13 cellular contexts compared by ENCODE assay signal in genomic region chr22:35892192-35892591, GRCh38.
DNase-seq lines count a peak whose midpoint lies in the region; ATAC-seq and TF ChIP-seq lines count a peak whose summit lies in the region.
"Had no signal": no experiment of that assay in that cellular context is flagged by ENCODE, and none has a peak within 500 bp of the region (broad histone marks: within the 10 kb centered on the region; RNA-seq: fewer than 3 reads in every experiment).

No MANE protein-coding gene starts in this region.

- TF ChIP-seq POLR2A in IMR-90 (IDR thresholded peaks at IDR 0.05; ENCODE audit: low read depth, low read length) (no peak), suprapubic skin (IDR thresholded peaks at IDR 0.05) (no peak)

- H3K56ac ChIP-seq in IMR-90 (ENCODE audit: extremely low read depth, insufficient read depth, low read length), result no peak overlapping the region

- BruUV-seq in IMR-90 (replicated peaks; lab: Mats Ljungman, UMichigan) (no TSS peak), mammary epithelial cell (replicated peaks; lab: Mats Ljungman, UMichigan) (no TSS peak)

- peaks cover 28% of the 10 kb centered on the region for H3K9me1 ChIP-seq in IMR-90 (ENCODE audit: insufficient read depth, low read length)

- H2AFZ ChIP-seq in IMR-90 (replicated peaks; ENCODE audit: low read length, poor library complexity), result no peak overlapping the region
- H2AFZ ChIP-seq in mammary epithelial cell (ENCODE audit: low read depth, low read length), result peak overlapping the region; percentile 9

- CTCF ChIA-PET in IMR-90 (lab: Yijun Ruan, JAX) (interaction anchor here (1.4 kb wide), 1 partner anchor 19 kb away, joined by 4 read pairs; no protein-coding TSS in a partner anchor), mammary epithelial cell (lab: Charles Lee; ENCODE audit: low non-redundant PET) (no interaction called here)

- POLR2A ChIA-PET in IMR-90 (lab: Charles Lee; ENCODE audit: unreplicated experiment), result no interaction called here

- no peak overlapping the region for H3K18ac ChIP-seq in IMR-90 (ENCODE audit: low read depth, low read length)

- dilution Hi-C loops in IMR-90 (cut with HindIII; ENCODE audit: low sequenced_read_pairs, unreplicated experiment) (no loop called here), mammary epithelial cell (cut with HindIII; ENCODE audit: low sequenced_read_pairs) (no loop called here)

- H4K5ac ChIP-seq in IMR-90 (ENCODE audit: low read depth, low read length), result no peak overlapping the region

- no peak overlapping the region for H2BK5ac ChIP-seq in IMR-90 (ENCODE audit: low read depth, low read length, poor library complexity, severe bottlenecking)

- H3K9me3 ChIP-seq in IMR-90 (ENCODE audit: control insufficient read depth, insufficient read depth, low read length) (no peaks in the 10 kb centered on the region), mammary epithelial cell (replicated peaks; ENCODE audit: insufficient read depth, low read length) (no peaks in the 10 kb centered on the region), tibial artery (no peaks in the 10 kb centered on the region), suprapubic skin (no peaks in the 10 kb centered on the region)
- H3K9me3 ChIP-seq: left lung, right lobe of liver had no signal

- peak; percentile 75 for DNase-seq in IMR-90
- peak; percentile 82 for DNase-seq in mammary epithelial cell
- DNase-seq in iris pigment epithelial cell (ENCODE audit: low read depth), result peak; percentile 79
- DNase-seq in tibial artery, result no peak
- no peak for DNase-seq in DMS 273 (lab: John Stamatoyannopoulos, UW; ENCODE audit: unreplicated experiment)
- no peak for DNase-seq in suprapubic skin (ENCODE audit: low spot score in 2 of 2)
- DNase-seq: left lung, NCI-H524, right lobe of liver had no signal

- H3K4me3 ChIP-seq in IMR-90 (ENCODE audit: insufficient read depth, low read depth, low read length) (no peak overlapping the region), mammary epithelial cell (replicated peaks in 1 of 3; ENCODE audit: insufficient read depth in 1 of 3, low read depth in 2 of 3, low read length in 3 of 3) (no peak overlapping the region), tibial artery (peak overlapping the region; percentile 53 to 55), suprapubic skin (no peak overlapping the region)
- H3K4me3 ChIP-seq: left lung, right lobe of liver, SK-N-MC had no signal

- H3K27ac ChIP-seq in IMR-90 (ENCODE audit: insufficient read depth, low read length), result no peak overlapping the region
- H3K27ac ChIP-seq in mammary epithelial cell (ENCODE audit: insufficient read depth, low read depth, low read length), result peak overlapping the region; percentile 45
- H3K27ac ChIP-seq in tibial artery, result peak overlapping the region; percentile 22 to 84
- H3K27ac ChIP-seq in suprapubic skin, result no peak overlapping the region
- H3K27ac ChIP-seq: epithelial cell of prostate, KMS-11, left lung, right lobe of liver, SK-N-MC had no signal

- TF ChIP-seq CTCF in IMR-90 (conservative IDR thresholded peaks at IDR 0.05; ENCODE audit: low read depth, low read length) (no peak), mammary epithelial cell (conservative IDR thresholded peaks at IDR 0.05 in 1 of 2, IDR thresholded peaks at IDR 0.05 in 1 of 2; ENCODE audit: extremely low read depth in 1 of 2, insufficient read depth in 1 of 2, low read depth in 1 of 2, low read length in 2 of 2) (no peak), tibial artery (IDR thresholded peaks at IDR 0.05) (no peak), suprapubic skin (IDR thresholded peaks at IDR 0.05) (no peak)

- no peak overlapping the region for H2BK15ac ChIP-seq in IMR-90 (ENCODE audit: low read depth, low read length)

- H4K20me1 ChIP-seq in IMR-90 (ENCODE audit: insufficient read depth, low read length) (peaks cover 62% of the 10 kb centered on the region), mammary epithelial cell (ENCODE audit: insufficient read depth, low read length) (no peaks in the 10 kb centered on the region)

- no peak overlapping the region for H2BK120ac ChIP-seq in IMR-90 (ENCODE audit: low read depth, low read length)

- in situ Hi-C loops in IMR-90 (cut with MboI; ENCODE audit: low sequenced_read_pairs), result no loop called here
- in situ Hi-C loops in mammary epithelial cell (cut with MboI; ENCODE audit: low sequenced_read_pairs in 2 of 2), result no loop called here

- H3K27me3 ChIP-seq in IMR-90 (ENCODE audit: control insufficient read depth, insufficient read depth, low read length), result no peaks in the 10 kb centered on the region
- no peaks in the 10 kb centered on the region for H3K27me3 ChIP-seq in mammary epithelial cell (ENCODE audit: insufficient read depth, low read length)
- H3K27me3 ChIP-seq in tibial artery, result no peaks in the 10 kb centered on the region
- no peaks in the 10 kb centered on the region for H3K27me3 ChIP-seq in suprapubic skin
- H3K27me3 ChIP-seq: left lung, right lobe of liver had no signal

- TF ChIP-seq RAD21 in IMR-90 (IDR thresholded peaks at IDR 0.05; ENCODE audit: low read length), result no peak

- no peak overlapping the region for H4K8ac ChIP-seq in IMR-90 (ENCODE audit: low read depth in 2 of 2, low read length in 2 of 2)

- H3K9ac ChIP-seq in IMR-90 (ENCODE audit: low read depth, low read length), result no peak overlapping the region
- H3K9ac ChIP-seq in mammary epithelial cell (ENCODE audit: insufficient read depth, low read length), result peak overlapping the region; percentile 24
- H3K9ac ChIP-seq: KMS-11 had no signal

- intact Hi-C loops in IMR-90 (cut with micrococcal nuclease), result loop anchor here (5.0 kb wide), 1 partner anchor 40 kb away; no protein-coding TSS in a partner anchor
- intact Hi-C loops in mammary epithelial cell (cut with micrococcal nuclease), result no loop called here
- intact Hi-C loops in tibial artery (cut with DNase I; ENCODE audit: low total_unique reads), result loop anchor here (10.0 kb wide), 1 partner anchor 47 kb away; no protein-coding TSS in a partner anchor

- no peak overlapping the region for H4K91ac ChIP-seq in IMR-90 (ENCODE audit: insufficient read depth, low read depth, low read length)

- H3K14ac ChIP-seq in IMR-90 (replicated peaks; ENCODE audit: low read depth, low read length), result no peak overlapping the region

- no peak overlapping the region for H3K4ac ChIP-seq in IMR-90 (ENCODE audit: low read depth, low read length)

- no peak overlapping the region for H3K23ac ChIP-seq in IMR-90 (ENCODE audit: low read depth, low read length)

- H3K36me3 ChIP-seq in IMR-90 (ENCODE audit: control insufficient read depth, insufficient read depth, low read length), result no peaks in the 10 kb centered on the region
- no peaks in the 10 kb centered on the region for H3K36me3 ChIP-seq in mammary epithelial cell (ENCODE audit: insufficient read depth, low read length)
- H3K36me3 ChIP-seq in tibial artery, result no peaks in the 10 kb centered on the region
- no peaks in the 10 kb centered on the region for H3K36me3 ChIP-seq in suprapubic skin
- H3K36me3 ChIP-seq: left lung, right lobe of liver had no signal

- 50% methylated on average over 2 of the region's 4 CpGs; no CpG with 5 or more reads in 1 of the 2 experiments for WGBS in IMR-90 (ENCODE audit: extremely low coverage in 2 of 2, insufficient read length in 1 of 2), 2 experiments
- WGBS in mammary epithelial cell (ENCODE audit: low coverage, missing lambda C conversion rate), result 0% methylated on average over 4 of the region's 4 CpGs
- 22% methylated on average over 4 of the region's 4 CpGs for WGBS in suprapubic skin

- peaks cover 85% of the 10 kb centered on the region for H3K79me2 ChIP-seq in mammary epithelial cell (ENCODE audit: insufficient read depth, low read length)

- H3K4me2 ChIP-seq in IMR-90 (ENCODE audit: low read depth, low read length) (no peak overlapping the region; the same call in 1 of the 2 replicates), mammary epithelial cell (ENCODE audit: insufficient read depth, low read depth, low read length) (peak overlapping the region; percentile 41)
- H3K4me2 ChIP-seq: KMS-11 had no signal

- peak; percentile 9; the same call in 1 of the 2 replicates for ATAC-seq in IMR-90 (ENCODE audit: low read depth)
- ATAC-seq in GM18511 (IDR thresholded peaks at IDR 0.05; ENCODE audit: unreplicated experiment), result no peak
- ATAC-seq: left lung had no signal

- TF ChIP-seq EP300 in suprapubic skin (IDR thresholded peaks at IDR 0.05), result no peak

- peaks cover 55 to 90% of the 10 kb centered on the region in 2 experiments for H3K79me1 ChIP-seq in IMR-90 (ENCODE audit: low read depth in 1 of 2, low read length in 2 of 2)

- no peak overlapping the region for H2AK9ac ChIP-seq in IMR-90 (replicated peaks; ENCODE audit: low read depth, low read length, poor library complexity)

- H2AK5ac ChIP-seq in IMR-90 (ENCODE audit: low read depth, low read length), result no peak overlapping the region

- H2BK20ac ChIP-seq in IMR-90 (ENCODE audit: low read depth, low read length), result no peak overlapping the region

- H3K4me1 ChIP-seq in IMR-90 (ENCODE audit: control insufficient read depth, insufficient read depth, low read length) (peaks cover 24% of the 10 kb centered on the region), mammary epithelial cell (ENCODE audit: insufficient read depth, low read length) (peaks cover 51% of the 10 kb centered on the region), tibial artery (peaks cover 5 to 43% (median 27%) of the 10 kb centered on the region in 4 donors), suprapubic skin (peaks cover 56% of the 10 kb centered on the region)

TF ChIP-seq in IMR-90, 13 proteins besides CTCF, POLR2A, EP300 and RAD21:
- TF ChIP-seq SMC3 (IDR thresholded peaks at IDR 0.05; ENCODE audit: low read depth, low read length), result no peak
- TF ChIP-seq MAZ (IDR thresholded peaks at IDR 0.05; ENCODE audit: borderline replicate concordance, low read depth, low read length), result no peak
- TF ChIP-seq RFX5 (IDR thresholded peaks at IDR 0.05; ENCODE audit: low read depth, low read length), result no peak
- no peak for TF ChIP-seq RCOR1 (IDR thresholded peaks at IDR 0.05; ENCODE audit: insufficient replicate concordance, low read length)
- TF ChIP-seq MAFK (IDR thresholded peaks at IDR 0.05; ENCODE audit: low read depth, low read length), result 0 out of 2 replicates have a peak, but pooled peaks have one; percentile 18
- TF ChIP-seq CEBPB (IDR thresholded peaks at IDR 0.05; ENCODE audit: low read depth, low read length), result no peak
- TF ChIP-seq FOS (IDR thresholded peaks at IDR 0.05; ENCODE audit: low read depth, low read length), result 0 out of 2 replicates have a peak, but pooled peaks have one; percentile 22
- no peak for TF ChIP-seq ELK1 (IDR thresholded peaks at IDR 0.05; ENCODE audit: borderline replicate concordance, low read depth, low read length)
- TF ChIP-seq MXI1 (IDR thresholded peaks at IDR 0.05; ENCODE audit: borderline replicate concordance, low read depth, low read length), result no peak

Comparison
In these comparisons a context has a peak if more than half of its experiments do, and no peak if none do; other contexts are left out.
1. DNase-seq: peak in IMR-90 (single experiment), mammary epithelial cell (single experiment) and iris pigment epithelial cell (single experiment); none in tibial artery (0 of 2), DMS 273 (single experiment) and suprapubic skin (0 of 2).
2. H3K27ac ChIP-seq: peak in mammary epithelial cell (single experiment) and tibial artery (2 of 2); none in IMR-90 (single experiment) and suprapubic skin (single experiment).
3. H3K4me3 ChIP-seq: peak in tibial artery (2 of 2); none in IMR-90 (single experiment), mammary epithelial cell (0 of 3) and suprapubic skin (single experiment).